Comparison of ENCODE assay signal across 12 cellular contexts in genomic region chr7:94266278-94266677, GRCh38.
DNase-seq lines count a peak whose midpoint lies in the region; ATAC-seq, FAIRE-seq and TF ChIP-seq lines count a peak whose summit lies in the region.
"Had no signal": no experiment of that assay in that cellular context is flagged by ENCODE, and none has a peak within 500 bp of the region (broad histone marks: within the 10 kb centered on the region; RNA-seq: fewer than 3 reads in every experiment).

No MANE protein-coding gene starts in this region.

- POLR2A ChIA-PET in AG04449 (lab: Yijun Ruan, JAX): no interaction called here

- no peaks in the 10 kb centered on the region for H3K9me3 ChIP-seq in right lobe of liver
- H3K9me3 ChIP-seq in vagina: no peaks in the 10 kb centered on the region

- intact Hi-C loops in right lobe of liver (cut with DNase I) (no loop called here), vagina (cut with DNase I) (no loop called here)

- peak; percentile 21 for DNase-seq in AG04449 (ENCODE audit: low read depth, low spot score)
- DNase-seq in NCI-H69 (lab: John Stamatoyannopoulos, UW): peak; percentile 17
- peak; percentile 79 for DNase-seq in epithelial cell of esophagus (ENCODE audit: low read depth)
- DNase-seq in right lobe of liver: no peak
- no peak for DNase-seq in vagina (ENCODE audit: extremely low spot score in 2 of 2)
- no peak for DNase-seq in stimulated activated CD4-positive, alpha-beta T cell treated with anti-CD3 and anti-CD28 coated beads, Interleukin-4, amount 100 ng/mL, for 24 hours
- no peak for DNase-seq in GM12892 (ENCODE audit: insufficient read length)
- DNase-seq: hypothalamus, NCI-H526 had no signal

- H3K4me1 ChIP-seq in right lobe of liver (no peaks in the 10 kb centered on the region), vagina (no peaks in the 10 kb centered on the region)

- H3K27me3 ChIP-seq in right lobe of liver (no peaks in the 10 kb centered on the region), vagina (no peaks in the 10 kb centered on the region)

- peak; percentile 26 to 62 (median 58) for ATAC-seq in right lobe of liver
- ATAC-seq in GM18498 (IDR thresholded peaks at IDR 0.05; ENCODE audit: unreplicated experiment): no peak

- no peak for TF ChIP-seq POLR2A in right lobe of liver (IDR thresholded peaks at IDR 0.05)
- TF ChIP-seq POLR2A in vagina (IDR thresholded peaks at IDR 0.05): no peak
- no peak for TF ChIP-seq POLR2A in GM12892 (IDR thresholded peaks at IDR 0.05; ENCODE audit: low read depth, low read length)

- H3K36me3 ChIP-seq in right lobe of liver (no peaks in the 10 kb centered on the region), vagina (no peaks in the 10 kb centered on the region)

- H3K4me3 ChIP-seq in AG04449 (ENCODE audit: low read depth, low read length) (no peak overlapping the region), epithelial cell of esophagus (ENCODE audit: low read length) (no peak overlapping the region), right lobe of liver (no peak overlapping the region), vagina (no peak overlapping the region)
- H3K4me3 ChIP-seq: smooth muscle cell had no signal

- TF ChIP-seq CTCF in AG04449 (IDR thresholded peaks at IDR 0.05; ENCODE audit: insufficient read depth, low read length, missing control alignments) (no peak), epithelial cell of esophagus (IDR thresholded peaks at IDR 0.05; ENCODE audit: insufficient read depth, low read depth, low read length, missing control alignments) (no peak), right lobe of liver (IDR thresholded peaks at IDR 0.05) (no peak), vagina (IDR thresholded peaks at IDR 0.05) (no peak)

- CTCF ChIA-PET in AG04449 (lab: Yijun Ruan, JAX): interaction anchor here (1.0 kb wide), 1 partner anchor 22 kb away, joined by 3 read pairs; no protein-coding TSS in a partner anchor

- FAIRE-seq in GM12892 (lab: Jason Lieb, UNC): no peak

- H3K27ac ChIP-seq in right lobe of liver: no peak overlapping the region
- no peak overlapping the region for H3K27ac ChIP-seq in vagina
- H3K27ac ChIP-seq: KMS-11 had no signal

- 25% methylated on average over 4 of the region's 4 CpGs for WGBS in right lobe of liver (ENCODE audit: insufficient coverage, low coverage, low lambda C conversion rate, missing lambda C conversion rate)

Comparison
In these comparisons a context has a peak if more than half of its experiments do, and no peak if none do; other contexts are left out.
1. DNase-seq: peak in AG04449 (single experiment), NCI-H69 (single experiment) and epithelial cell of esophagus (single experiment); none in right lobe of liver (0 of 3), vagina (0 of 2), stimulated activated CD4-positive, alpha-beta T cell treated with anti-CD3 and anti-CD28 coated beads, Interleukin-4, amount 100 ng/mL, for 24 hours (single experiment) and GM12892 (single experiment).